8 cellular contexts compared by ENCODE assay signal in the genomic region with DNA sequence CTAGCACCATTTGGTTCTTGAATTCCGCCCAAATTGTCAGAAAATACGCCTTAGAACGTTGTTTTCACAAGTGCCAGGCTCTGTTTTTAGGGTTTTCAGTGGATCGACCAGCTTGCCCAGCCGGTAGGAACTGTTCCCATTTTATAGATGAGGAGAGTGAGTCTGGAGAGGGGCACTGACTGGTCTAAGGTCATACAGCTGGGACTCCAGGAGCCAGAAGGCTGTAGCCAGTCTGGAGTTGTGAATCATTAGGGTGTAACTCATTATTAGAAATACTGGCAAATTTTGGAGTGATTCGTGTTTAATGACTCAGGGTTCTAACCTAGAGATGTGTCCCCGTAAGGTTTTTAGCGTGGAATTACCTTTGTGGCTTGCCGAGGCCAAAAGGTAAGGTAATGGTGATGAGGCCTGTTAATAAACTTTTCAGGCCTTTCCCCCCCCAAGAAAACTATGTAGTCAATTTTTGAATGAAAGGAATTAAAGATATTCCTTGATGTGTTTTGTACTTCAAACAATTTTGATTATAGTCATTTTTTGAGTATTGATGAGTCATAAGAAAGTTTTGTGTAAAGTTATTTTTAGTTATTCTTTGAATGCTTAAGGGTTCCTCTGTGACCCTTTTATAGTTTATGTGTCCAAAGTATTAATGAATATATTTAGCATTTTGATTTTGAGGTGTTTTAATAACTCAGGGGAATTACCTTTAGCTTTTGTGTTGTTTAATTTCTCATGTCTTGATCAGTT. TPM values are rescaled to one million over a fixed set of nuclear protein-coding genes. Genes with fewer than 3 reads are reported as not detected.
DNase-seq lines count a peak whose midpoint lies in the region; ATAC-seq and TF ChIP-seq lines count a peak whose summit lies in the region.

No MANE protein-coding gene starts in this region.

- peak overlapping the region; percentile 91 for H3K4me2 ChIP-seq in H9 (ENCODE audit: insufficient read depth, insufficient read length, low read length)

- H3K23me2 ChIP-seq in H9 (ENCODE audit: insufficient read length, low read depth, low read length, poor library complexity, severe bottlenecking), result peaks cover 11% of the 10 kb centered on the region

- no peak overlapping the region for H3K4ac ChIP-seq in H9 (ENCODE audit: low read depth, low read length)

- intact Hi-C loops in A673 (cut with micrococcal nuclease; ENCODE audit: unreplicated experiment), result loop anchor here (5.0 to 10.0 kb wide), 2 partner anchors 94 to 196 kb away; no protein-coding TSS in a partner anchor
- intact Hi-C loops in head of caudate nucleus (cut with DNase I), result loop anchor here (5.0 kb wide), 3 partner anchors 89 to 296 kb away; a partner anchor contains a TSS

- H3K4me3 Mint-ChIP-seq in H9, result peak overlapping the region; percentile 84 to 91
- peak overlapping the region; percentile 89 for H3K4me3 Mint-ChIP-seq in activated T-helper 17 cell treated with anti-CD3 and anti-CD28 coated beads, Interleukin-2, amount 50 U/mL, for 72 hours

- no peak overlapping the region for H2AK5ac ChIP-seq in H9 (ENCODE audit: insufficient read length, low read length)

- H3K4me3 ChIP-seq in A673 (ENCODE audit: low read depth, low read length, poor library complexity, severe bottlenecking), result peak overlapping the region; percentile 65
- peak overlapping the region; percentile 60 for H3K4me3 ChIP-seq in iPS-18c (ENCODE audit: insufficient read depth, low read depth, low read length)

- H3K36me3 ChIP-seq in A673 (ENCODE audit: insufficient read depth, low read length, poor library complexity, severe bottlenecking), result no peaks in the 10 kb centered on the region

- no peaks in the 10 kb centered on the region for H4K20me1 ChIP-seq in H9 (ENCODE audit: control insufficient read depth, insufficient read depth, insufficient read length)

- H3K9me3 ChIP-seq in A673 (ENCODE audit: low read depth, low read length, poor library complexity, severe bottlenecking) (no peaks in the 10 kb centered on the region), H9 (ENCODE audit: control insufficient read depth, low read depth, low read length) (no peaks in the 10 kb centered on the region), iPS-18c (ENCODE audit: control insufficient read depth, insufficient read depth, low read length) (no peaks in the 10 kb centered on the region)

- DNase-seq in A673 (ENCODE audit: low spot score) (no peak), H9 (no peak), substantia nigra (lab: John Stamatoyannopoulos, UW) (no peak), head of caudate nucleus (no peak), NCI-H510A treated with DMSO at 0.1 percent for 48 hours (lab: John Stamatoyannopoulos, UW) (no peak)

- POLR2A ChIA-PET in A673 (lab: Charles Lee; ENCODE audit: low non-redundant PET), result no interaction called here

- H2BK120ac ChIP-seq in H9 (ENCODE audit: low read depth, low read length, poor library complexity, severe bottlenecking), result no peak overlapping the region

- no peak overlapping the region for H2BK5ac ChIP-seq in H9 (ENCODE audit: insufficient read length, low read length)

- H2AFZ ChIP-seq in H9 (ENCODE audit: low read length), result no peak overlapping the region

- H3K27me3 ChIP-seq in A673 (replicated peaks; ENCODE audit: insufficient read depth, low read depth, low read length, poor library complexity) (no peaks in the 10 kb centered on the region), H9 (ENCODE audit: insufficient read depth, low read length) (no peaks in the 10 kb centered on the region)

- BruUV-seq in A673 (replicated peaks; lab: Mats Ljungman, UMichigan), result no TSS peak

- H3K4me1 Mint-ChIP-seq in H9, result peaks cover 54 to 57% of the 10 kb centered on the region in 2 experiments
- H3K4me1 Mint-ChIP-seq in activated T-helper 17 cell treated with anti-CD3 and anti-CD28 coated beads, Interleukin-2, amount 50 U/mL, for 72 hours, result peaks cover 34% of the 10 kb centered on the region

- H3K9me3 Mint-ChIP-seq in H9, result peaks cover 4 to 6% of the 10 kb centered on the region in 2 experiments
- no peaks in the 10 kb centered on the region for H3K9me3 Mint-ChIP-seq in activated T-helper 17 cell treated with anti-CD3 and anti-CD28 coated beads, Interleukin-2, amount 50 U/mL, for 72 hours

- H3T11ph ChIP-seq in H9 (ENCODE audit: low read length), result no peak overlapping the region

- CTCF ChIA-PET in A673 (lab: Charles Lee), result no interaction called here

- peak overlapping the region; percentile 88 to 98 (median 94) for H3K27ac Mint-ChIP-seq in H9
- peak overlapping the region; percentile 96 for H3K27ac Mint-ChIP-seq in activated T-helper 17 cell treated with anti-CD3 and anti-CD28 coated beads, Interleukin-2, amount 50 U/mL, for 72 hours

- H3K18ac ChIP-seq in H9 (ENCODE audit: insufficient read length, low read depth, low read length), result peak overlapping the region; percentile 15

- peak overlapping the region; percentile 97 for H3K9ac ChIP-seq in H9 (ENCODE audit: extremely low read depth, insufficient read length, low read length)

- peaks cover 2 to 4% (median 4%) of the 10 kb centered on the region in 3 experiments for H3K36me3 Mint-ChIP-seq in H9 (ENCODE audit: insufficient read depth in 1 of 3, low read depth in 3 of 3)
- peaks cover 21% of the 10 kb centered on the region for H3K36me3 Mint-ChIP-seq in activated T-helper 17 cell treated with anti-CD3 and anti-CD28 coated beads, Interleukin-2, amount 50 U/mL, for 72 hours (ENCODE audit: low read depth)

- H3K27me3 Mint-ChIP-seq in H9 (ENCODE audit: low read depth), result no peaks in the 10 kb centered on the region
- no peaks in the 10 kb centered on the region for H3K27me3 Mint-ChIP-seq in activated T-helper 17 cell treated with anti-CD3 and anti-CD28 coated beads, Interleukin-2, amount 50 U/mL, for 72 hours

- H4K8ac ChIP-seq in H9 (replicated peaks; ENCODE audit: insufficient read length, low read depth, low read length), result no peak overlapping the region

- ATAC-seq in activated T-helper 17 cell treated with anti-CD3 and anti-CD28 coated beads, Interleukin-2, amount 50 U/mL, for 72 hours (replicated peaks), result peak; percentile 15
- no peak for ATAC-seq in HG03354 (IDR thresholded peaks at IDR 0.05; ENCODE audit: poor library complexity, severe bottlenecking, unreplicated experiment)

- H3K56ac ChIP-seq in H9 (ENCODE audit: insufficient read length, low read depth, low read length), result no peak overlapping the region

- H2BK20ac ChIP-seq in H9 (ENCODE audit: low read depth, low read length, poor library complexity, severe bottlenecking), result no peak overlapping the region

- no peaks in the 10 kb centered on the region for H3K79me1 ChIP-seq in H9 (ENCODE audit: insufficient read depth, low read depth, low read length, poor library complexity, severe bottlenecking)

- H3K23ac ChIP-seq in H9 (ENCODE audit: insufficient read length, low read depth, low read length), result no peak overlapping the region

- peak overlapping the region; percentile 99 for H3K27ac ChIP-seq in A673 (ENCODE audit: low read depth, low read length, poor library complexity, severe bottlenecking)
- H3K27ac ChIP-seq in H9 (ENCODE audit: insufficient read length, low read depth, low read length), result no peak overlapping the region
- H3K27ac ChIP-seq in substantia nigra (ENCODE audit: low read depth, low read length, poor library complexity, severe bottlenecking), result peak overlapping the region; percentile 99

- H4K91ac ChIP-seq in H9 (ENCODE audit: insufficient read length, low read depth, low read length), result no peak overlapping the region

- H3K14ac ChIP-seq in H9 (ENCODE audit: insufficient read depth, low read length), result peak overlapping the region; percentile 66; the same call in 1 of the 2 replicates

- no peak for TF ChIP-seq CTCF in A673 (conservative IDR thresholded peaks at IDR 0.05; ENCODE audit: low read depth, low read length)
- TF ChIP-seq CTCF in H9 (conservative IDR thresholded peaks at IDR 0.05), result no peak

- WGBS in H9 (ENCODE audit: extremely low coverage, insufficient read length, low lambda C conversion rate), result no CpG with 5 or more reads among the region's 9 CpGs

- peaks cover 49% of the 10 kb centered on the region for H3K79me2 ChIP-seq in H9 (ENCODE audit: insufficient read depth, low read length)

- no peak overlapping the region for H2BK12ac ChIP-seq in H9 (ENCODE audit: insufficient read length, low read depth, low read length)

- H3K4me1 ChIP-seq in A673 (ENCODE audit: insufficient read depth, low read length, poor library complexity, severe bottlenecking), result peaks cover 40% of the 10 kb centered on the region
- H3K4me1 ChIP-seq in H9 (ENCODE audit: insufficient read depth, low read length), result no peaks in the 10 kb centered on the region; the same call in 1 of the 2 replicates

- no peak overlapping the region for H2BK15ac ChIP-seq in H9 (ENCODE audit: low read depth, low read length)

- H4K5ac ChIP-seq in H9 (ENCODE audit: insufficient read length, low read depth, low read length), result no peak overlapping the region

RNA-seq across cellular contexts. Expression of a gene that starts 2.1 kb away (rescaled TPM):
- total RNA-seq in A673 (2021) (66.4 and 70.5 TPM in 2 replicates), H9 (2021) (73.6 and 76.6 TPM in 2 replicates)
- total RNA-seq in activated T-helper 17 cell treated with anti-CD3 and anti-CD28 coated beads, Interleukin-2, amount 50 U/mL, for 72 hours, result 10 to 100 TPM; 55.6 to 59.9 TPM
